In the genomic region with DNA sequence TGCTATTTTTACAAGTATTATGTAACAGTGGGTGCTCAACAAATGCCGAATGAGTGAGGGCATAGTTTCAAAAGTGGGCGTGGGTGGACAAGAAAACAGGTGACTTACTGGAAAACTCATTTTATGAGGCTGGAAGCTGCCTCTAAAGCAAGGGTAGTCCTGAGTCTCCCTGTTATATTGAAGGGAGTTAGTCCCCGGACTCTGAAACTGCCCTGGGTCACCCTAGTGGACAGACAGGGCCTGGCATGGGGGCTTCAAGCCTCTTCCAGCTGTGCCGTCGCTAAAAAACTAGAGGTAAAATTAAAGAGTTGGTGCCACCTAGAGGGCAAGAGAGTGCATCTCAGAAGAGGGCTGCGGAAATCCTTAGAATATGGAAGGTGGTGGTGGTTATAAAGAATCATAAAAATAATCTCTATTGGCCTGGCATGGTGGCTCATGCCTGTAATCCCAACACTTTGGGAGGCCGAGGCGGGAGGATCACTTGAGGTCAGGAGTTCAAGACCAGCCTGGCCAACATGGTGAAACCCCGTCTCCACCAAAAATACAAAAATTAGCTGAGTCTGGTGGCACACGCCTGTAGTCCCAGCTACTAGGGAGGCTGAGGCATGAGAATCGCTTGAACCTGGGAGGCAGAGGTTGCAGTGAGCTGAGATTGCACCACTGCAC, we compare ENCODE assay signal across 8 cellular contexts. TPM values are rescaled to one million over a fixed set of nuclear protein-coding genes. Genes with fewer than 3 reads are reported as not detected.
DNase-seq lines count a peak whose midpoint lies in the region; TF ChIP-seq lines count a peak whose summit lies in the region.
"Not testable (repeated sequence)": the region's sequence is repeated elsewhere in the genome, so short reads cannot be mapped to it uniquely, and the experiment has no call there.

No MANE protein-coding gene starts in this region.

- not testable (repeated sequence) for H3K9me3 Mint-ChIP-seq in activated CD4-positive, alpha-beta T cell treated with anti-CD3 and anti-CD28 coated beads, Interleukin-2, amount 10 ng/mL, durations not matched to agents 7 days and 5 days

- peaks cover 15% of the 10 kb centered on the region for H3K36me3 Mint-ChIP-seq in activated CD4-positive, alpha-beta T cell treated with anti-CD3 and anti-CD28 coated beads, Interleukin-2, amount 10 ng/mL, durations not matched to agents 7 days and 5 days (ENCODE audit: low read depth)

- CTCF ChIA-PET in activated CD4-positive, alpha-beta T cell treated with anti-CD3 and anti-CD28 coated beads, Interleukin-2, amount 10 ng/mL, durations not matched to agents 7 days and 5 days (lab: Charles Lee): interaction anchor here (0.6 to 6.1 kb wide), 57 partner anchors 9 to 1498 kb away, joined by 3 to 57 read pairs (median 4); a partner anchor contains a TSS

- peak; percentile 91 for TF ChIP-seq CTCF in choroid plexus epithelial cell (conservative IDR thresholded peaks at IDR 0.05; ENCODE audit: low read depth, low read length)

- POLR2A ChIA-PET in activated CD4-positive, alpha-beta T cell treated with anti-CD3 and anti-CD28 coated beads, Interleukin-2, amount 10 ng/mL, durations not matched to agents 7 days and 5 days (lab: Charles Lee): interaction anchor here (0.5 to 1.1 kb wide), 3 partner anchors 65 to 666 kb away, joined by 3 to 9 read pairs (median 3); no protein-coding TSS in a partner anchor

- H3K4me3 ChIP-seq in choroid plexus epithelial cell (ENCODE audit: low read depth, low read length): not testable (repeated sequence)

- not testable (repeated sequence) for H3K27me3 Mint-ChIP-seq in activated CD4-positive, alpha-beta T cell treated with anti-CD3 and anti-CD28 coated beads, Interleukin-2, amount 10 ng/mL, durations not matched to agents 7 days and 5 days

- peak; percentile 98 to 99 for DNase-seq in AML-193 (lab: John Stamatoyannopoulos, UW)
- DNase-seq in GM19238 (ENCODE audit: insufficient read length, low spot score): peak; percentile 77
- DNase-seq in HT-29 (ENCODE audit: low spot score): peak; percentile 98
- DNase-seq in NCI-H82 treated with DMSO at 0.1 percent for 48 hours (lab: John Stamatoyannopoulos, UW; ENCODE audit: unreplicated experiment): peak; percentile 77
- peak; percentile 86 for DNase-seq in activated CD4-positive, alpha-beta T cell treated with anti-CD3 and anti-CD28 coated beads, Interleukin-2, amount 10 ng/mL, durations not matched to agents 7 days and 5 days
- DNase-seq in choroid plexus epithelial cell (ENCODE audit: low read depth): peak; percentile 93
- peak; percentile 96 for DNase-seq in left kidney (ENCODE audit: low read depth, low spot score)
- peak; percentile 77 for DNase-seq in stimulated activated CD4-positive, alpha-beta T cell treated with anti-CD3 and anti-CD28 coated beads, Interleukin-15, amount 100 ng/mL, for 24 hours

- H3K4me1 Mint-ChIP-seq in activated CD4-positive, alpha-beta T cell treated with anti-CD3 and anti-CD28 coated beads, Interleukin-2, amount 10 ng/mL, durations not matched to agents 7 days and 5 days: peaks cover 39% of the 10 kb centered on the region

- not testable (repeated sequence) for H3K4me3 Mint-ChIP-seq in activated CD4-positive, alpha-beta T cell treated with anti-CD3 and anti-CD28 coated beads, Interleukin-2, amount 10 ng/mL, durations not matched to agents 7 days and 5 days

- peak overlapping the region; percentile 67 for H3K27ac Mint-ChIP-seq in activated CD4-positive, alpha-beta T cell treated with anti-CD3 and anti-CD28 coated beads, Interleukin-2, amount 10 ng/mL, durations not matched to agents 7 days and 5 days

RNA-seq across cellular contexts. Expression of a gene that starts 3.6 kb away (rescaled TPM):
- total RNA-seq in HT-29 (2014; rRNA removed; shearing (Covaris generic)): 186 and 190 TPM in 2 replicates
- 100 to 1,000 TPM; 110 to 136 TPM for total RNA-seq in activated CD4-positive, alpha-beta T cell treated with anti-CD3 and anti-CD28 coated beads, Interleukin-2, amount 10 ng/mL, durations not matched to agents 7 days and 5 days

RNA-seq across cellular contexts. Expression of a gene that starts 32.9 kb away (rescaled TPM):
- total RNA-seq in HT-29 (2014; rRNA removed; shearing (Covaris generic)): 58.0 and 63.5 TPM in 2 replicates
- 10 to 100 TPM; 45.5 to 51.2 TPM for total RNA-seq in activated CD4-positive, alpha-beta T cell treated with anti-CD3 and anti-CD28 coated beads, Interleukin-2, amount 10 ng/mL, durations not matched to agents 7 days and 5 days
